In genomic region chr1:36626435-36626834, GRCh38 we compare ENCODE assay signal across 1 cellular context.
TF ChIP-seq lines count a peak whose summit lies in the region.

No MANE protein-coding gene starts in this region.

TF ChIP-seq in K562, 482 proteins besides CTCF, POLR2A, EP300 and RAD21 (continued from another document):
- no peak for TF ChIP-seq XRCC3 (IDR thresholded peaks at IDR 0.05)
